ENCODE assay signal across 9 cellular contexts in genomic region chr7:103524042-103524907, GRCh38.
DNase-seq lines count a peak whose midpoint lies in the region; ATAC-seq, FAIRE-seq and TF ChIP-seq lines count a peak whose summit lies in the region.
"Had no signal": no experiment of that assay in that cellular context is flagged by ENCODE, and none has a peak within 500 bp of the region (broad histone marks: within the 10 kb centered on the region; RNA-seq: fewer than 3 reads in every experiment).

No MANE protein-coding gene starts in this region.

- no peak overlapping the region for H3K4me3 ChIP-seq in adrenal gland
- H3K4me3 ChIP-seq in keratinocyte (ENCODE audit: control insufficient read depth in 2 of 3, extremely low read depth in 1 of 3, insufficient read depth in 2 of 3, low read depth in 1 of 3, low read length in 3 of 3), result no peak overlapping the region
- no peak overlapping the region for H3K4me3 ChIP-seq in tibial nerve

- peak in 5 of 6 experiments; percentile 31 to 54 (median 41) for TF ChIP-seq CTCF in adrenal gland (IDR thresholded peaks at IDR 0.05)
- peak in 2 of 3 experiments; percentile 27 to 31 for TF ChIP-seq CTCF in keratinocyte (optimal IDR thresholded peaks at IDR 0.05 in 1 of 3, IDR thresholded peaks at IDR 0.05 in 1 of 3, conservative IDR thresholded peaks at IDR 0.05 in 1 of 3; ENCODE audit: extremely low read depth in 1 of 3, insufficient read depth in 2 of 3, low read length in 3 of 3)
- no peak for TF ChIP-seq CTCF in CD14-positive monocyte (IDR thresholded peaks at IDR 0.05)
- peak in 1 of 5 experiments; percentile 7 for TF ChIP-seq CTCF in tibial nerve (IDR thresholded peaks at IDR 0.05)

- no peak overlapping the region for H3K4me2 ChIP-seq in keratinocyte (ENCODE audit: control insufficient read depth, extremely low read depth, insufficient read depth, low read depth, low read length)

- H3K27me3 ChIP-seq in adrenal gland (no peaks in the 10 kb centered on the region), keratinocyte (ENCODE audit: control insufficient read depth, extremely low read depth, insufficient read depth, low read length) (no peaks in the 10 kb centered on the region), tibial nerve (no peaks in the 10 kb centered on the region)

- H3K9me3 Mint-ChIP-seq in CD14-positive monocyte, result no peaks in the 10 kb centered on the region
- H3K9me3 Mint-ChIP-seq: IgD-negative memory B cell had no signal

- H2AFZ ChIP-seq in keratinocyte (ENCODE audit: control insufficient read depth, low read length), result no peak overlapping the region

- ATAC-seq in GM18868 (IDR thresholded peaks at IDR 0.05; ENCODE audit: unreplicated experiment), result no peak

- no peak overlapping the region for H3K27ac Mint-ChIP-seq in CD14-positive monocyte
- H3K27ac Mint-ChIP-seq: IgD-negative memory B cell had no signal

- DNase-seq in DMS153 (lab: John Stamatoyannopoulos, UW) (peak; percentile 21), Kasumi-1 (lab: John Stamatoyannopoulos, UW) (peak; percentile 35 to 37), adrenal gland (peak in 2 of 7 donors; percentile 10 to 27), keratinocyte (ENCODE audit: low read depth, low spot score) (no peak), CD14-positive monocyte (ENCODE audit: low spot score) (no peak), tibial nerve (ENCODE audit: low spot score in 2 of 2) (no peak), ecto neural progenitor cell (ENCODE audit: low spot score) (no peak)

- no peak overlapping the region for H3K4me3 Mint-ChIP-seq in CD14-positive monocyte
- H3K4me3 Mint-ChIP-seq: IgD-negative memory B cell had no signal

- WGBS in adrenal gland, 4 donors, result 27 to 29% (median 28%) methylated on average over 9 of the region's 9 CpGs
- WGBS in tibial nerve, 2 donors, result 36 to 37% methylated on average over 9 of the region's 9 CpGs

- H3K36me3 ChIP-seq in adrenal gland (replicated peaks in 1 of 2), result no peaks in the 10 kb centered on the region
- no peaks in the 10 kb centered on the region for H3K36me3 ChIP-seq in keratinocyte (ENCODE audit: control insufficient read depth in 2 of 2, extremely low read depth in 1 of 2, insufficient read depth in 2 of 2, low read length in 2 of 2)
- H3K36me3 ChIP-seq in tibial nerve, result no peaks in the 10 kb centered on the region

- FAIRE-seq in keratinocyte (lab: Jason Lieb, UNC), result no peak

- TF ChIP-seq EP300 in tibial nerve (IDR thresholded peaks at IDR 0.05), result no peak

- H3K79me2 ChIP-seq in keratinocyte (ENCODE audit: control insufficient read depth, insufficient read depth, low read length), result no peaks in the 10 kb centered on the region

- H4K20me1 ChIP-seq in keratinocyte (ENCODE audit: control insufficient read depth, extremely low read depth, insufficient read depth, low read length), result no peaks in the 10 kb centered on the region

- H3K9ac ChIP-seq in keratinocyte (ENCODE audit: control insufficient read depth, extremely low read depth, insufficient read depth, low read length), result no peak overlapping the region

- intact Hi-C loops in adrenal gland (cut with DNase I), result no loop called here
- intact Hi-C loops in CD14-positive monocyte (cut with micrococcal nuclease), result no loop called here

- dilution Hi-C loops in keratinocyte (cut with MboI; ENCODE audit: extremely low pct_ligation_motif_present, low sequenced_read_pairs), result no loop called here

- peaks cover 3 to 6% (median 3%) of the 10 kb centered on the region in 3 donors for H3K27me3 Mint-ChIP-seq in CD14-positive monocyte (ENCODE audit: low read depth in 3 of 3)
- H3K27me3 Mint-ChIP-seq: IgD-negative memory B cell had no signal

- H3K36me3 Mint-ChIP-seq in CD14-positive monocyte, result no peaks in the 10 kb centered on the region
- H3K36me3 Mint-ChIP-seq: IgD-negative memory B cell had no signal

- H3K9me3 ChIP-seq in adrenal gland (replicated peaks in 1 of 3) (no peaks in the 10 kb centered on the region), keratinocyte (ENCODE audit: control insufficient read depth, low read depth, low read length) (no peaks in the 10 kb centered on the region), tibial nerve (no peaks in the 10 kb centered on the region)

- TF ChIP-seq POLR2A in adrenal gland (IDR thresholded peaks at IDR 0.05) (no peak), tibial nerve (IDR thresholded peaks at IDR 0.05) (no peak)

- H3K4me1 ChIP-seq in adrenal gland (replicated peaks in 1 of 2), result no peaks in the 10 kb centered on the region
- H3K4me1 ChIP-seq in keratinocyte (ENCODE audit: control insufficient read depth, extremely low read depth, insufficient read depth, low read length), result no peaks in the 10 kb centered on the region
- H3K4me1 ChIP-seq in tibial nerve, result peaks cover 0 to 6% (median 0%) of the 10 kb centered on the region in 4 donors

- H3K4me1 Mint-ChIP-seq in CD14-positive monocyte, result no peaks in the 10 kb centered on the region
- H3K4me1 Mint-ChIP-seq: IgD-negative memory B cell had no signal

- no peaks in the 10 kb centered on the region for H3K9me1 ChIP-seq in keratinocyte (ENCODE audit: control insufficient read depth, extremely low read depth, insufficient read depth, low read length)

- H3K27ac ChIP-seq in adrenal gland (no peak overlapping the region), keratinocyte (ENCODE audit: control insufficient read depth, insufficient read depth, low read length) (no peak overlapping the region), tibial nerve (no peak overlapping the region)

Comparison
In these comparisons a context has a peak if more than half of its experiments do, and no peak if none do; other contexts are left out.
1. DNase-seq: peak in DMS153 (single experiment) and Kasumi-1 (2 of 2); none in keratinocyte (single experiment), CD14-positive monocyte (single experiment), tibial nerve (0 of 2) and ecto neural progenitor cell (single experiment).